Comparison of ENCODE assay signal across 27 cellular contexts in the genomic region with DNA sequence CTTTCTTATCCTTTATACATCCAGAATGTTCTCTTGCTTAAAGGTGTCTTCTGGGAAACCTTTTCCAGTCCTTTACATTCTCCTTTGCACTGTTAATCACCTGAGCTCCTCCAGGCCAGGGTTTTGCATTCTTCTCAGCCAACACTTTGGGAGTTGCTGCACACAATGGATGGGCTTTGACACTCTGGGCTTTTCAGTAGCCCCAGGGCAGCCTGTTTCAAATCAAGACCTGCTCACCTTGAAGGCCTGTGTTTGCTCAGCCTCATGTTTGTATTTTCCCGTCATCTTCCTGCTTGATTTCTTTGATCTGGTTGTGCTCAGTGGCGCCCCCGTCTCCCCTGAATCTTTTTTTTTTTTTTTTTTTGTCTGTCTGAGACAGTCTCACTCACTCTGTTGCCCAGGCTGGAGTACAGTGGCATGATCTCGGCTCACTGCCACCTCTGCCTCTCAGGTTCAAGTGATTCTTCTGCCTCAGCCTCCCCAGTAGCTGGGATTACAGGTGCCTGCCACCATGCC. TPM values are rescaled to one million over a fixed set of nuclear protein-coding genes. Genes with fewer than 3 reads are reported as not detected.
DNase-seq lines count a peak whose midpoint lies in the region; ATAC-seq, FAIRE-seq and TF ChIP-seq lines count a peak whose summit lies in the region.
"Had no signal": no experiment of that assay in that cellular context is flagged by ENCODE, and none has a peak within 500 bp of the region (broad histone marks: within the 10 kb centered on the region; RNA-seq: fewer than 3 reads in every experiment).

No MANE protein-coding gene starts in this region.

- peaks cover 39% of the 10 kb centered on the region for H3K27me3 Mint-ChIP-seq in neural crest cell (ENCODE audit: low read depth)

- ATAC-seq in GM12878 (no peak), HG03175 (IDR thresholded peaks at IDR 0.05; ENCODE audit: unreplicated experiment) (no peak), heart right ventricle (no peak), HG02588 (IDR thresholded peaks at IDR 0.05; ENCODE audit: unreplicated experiment) (no peak)
- ATAC-seq: T-helper 17 cell had no signal

- no peak overlapping the region for H3K27ac Mint-ChIP-seq in neural crest cell (ENCODE audit: unreplicated experiment)
- H3K27ac Mint-ChIP-seq: dendritic cell treated with granulocyte-macrophage colony-stimulating factor and Interleukin-4, amounts not matched to agents 40 ng/mL and 50 ng/mL, for 4 days; T-helper 17 cell; type B pancreatic cell had no signal

- H3K27ac ChIP-seq in GM12878 (ENCODE audit: control insufficient read depth, insufficient read depth) = no peak overlapping the region
- H3K27ac ChIP-seq in heart right ventricle = no peak overlapping the region
- H3K27ac ChIP-seq: cardiac muscle cell had no signal

- TF ChIP-seq RAD21 in GM12878 (IDR thresholded peaks at IDR 0.05; ENCODE audit: insufficient read depth, low read depth, low read length) = no peak

- peak; percentile 15 for TF ChIP-seq CTCF in GM12864 (IDR thresholded peaks at IDR 0.05; ENCODE audit: low read depth, low read length, missing control alignments)
- TF ChIP-seq CTCF in Loucy (conservative IDR thresholded peaks at IDR 0.05; ENCODE audit: low read length) = peak; percentile 59
- TF ChIP-seq CTCF in GM12878 (IDR thresholded peaks at IDR 0.05 in 2 of 3, conservative IDR thresholded peaks at IDR 0.05 in 1 of 3; ENCODE audit: control insufficient read depth in 2 of 3, extremely low read depth in 1 of 3, insufficient read depth in 1 of 3, low read depth in 3 of 3, low read length in 3 of 3) = no peak
- TF ChIP-seq CTCF in neural crest cell (conservative IDR thresholded peaks at IDR 0.05) = peak; percentile 28
- no peak for TF ChIP-seq CTCF in heart right ventricle (IDR thresholded peaks at IDR 0.05)

- intact Hi-C loops in GM12878 (cut with micrococcal nuclease; ENCODE audit: unreplicated experiment) (no loop called here), heart right ventricle (cut with DNase I) (no loop called here)

- no peaks in the 10 kb centered on the region for H3K9me3 ChIP-seq in Loucy (ENCODE audit: insufficient read depth, low read depth, low read length)
- no peaks in the 10 kb centered on the region for H3K9me3 ChIP-seq in GM12878 (replicated peaks; ENCODE audit: control insufficient read depth, insufficient read depth, low read length)
- H3K9me3 ChIP-seq in heart right ventricle = no peaks in the 10 kb centered on the region
- H3K9me3 ChIP-seq: HAP-1 had no signal

- H3K4me3 ChIP-seq in GM12864 (ENCODE audit: low read depth, low read length) (no peak overlapping the region), Loucy (ENCODE audit: low read length, poor library complexity, severe bottlenecking) (no peak overlapping the region), GM12878 (no peak overlapping the region), heart right ventricle (no peak overlapping the region)
- H3K4me3 ChIP-seq: cardiac muscle cell, HAP-1 had no signal

- H3K9me2 ChIP-seq in Loucy (replicated peaks; ENCODE audit: low read depth, low read length) = no peaks in the 10 kb centered on the region

- SMC1A ChIA-PET in GM12878 (lab: Charles Lee; ENCODE audit: uncharacterized antibody, unreplicated experiment) = interaction anchor here (1.8 to 3.2 kb wide), 5 partner anchors 11 to 122 kb away, joined by 5 to 16 read pairs (median 9); no protein-coding TSS in a partner anchor

- H3F3A ChIP-seq in Loucy (ENCODE audit: low read depth) = no peaks in the 10 kb centered on the region

- H3K36me3 Mint-ChIP-seq in neural crest cell (ENCODE audit: low read depth) = no peaks in the 10 kb centered on the region
- H3K36me3 Mint-ChIP-seq: type B pancreatic cell had no signal

- H3K36me3 ChIP-seq in Loucy (ENCODE audit: insufficient read depth, low read length) (no peaks in the 10 kb centered on the region), GM12878 (ENCODE audit: control insufficient read depth in 2 of 2, insufficient read depth in 2 of 2, low read length in 1 of 2) (no peaks in the 10 kb centered on the region), heart right ventricle (no peaks in the 10 kb centered on the region)
- H3K36me3 ChIP-seq: cardiac muscle cell, HAP-1 had no signal

- H3K27me3 ChIP-seq in Loucy (ENCODE audit: insufficient read depth, low read length, poor library complexity, severe bottlenecking) = peaks cover 28% of the 10 kb centered on the region
- H3K27me3 ChIP-seq in GM12878 (replicated peaks in 1 of 2; ENCODE audit: control insufficient read depth in 2 of 2, insufficient read depth in 2 of 2, low read length in 1 of 2) = no peaks in the 10 kb centered on the region
- peaks cover 0 to 36% (median 8%) of the 10 kb centered on the region in 7 donors for H3K27me3 ChIP-seq in heart right ventricle

- DNase-seq in GM12864 (ENCODE audit: low read depth) (no peak), GM12878 (ENCODE audit: low read depth, low spot score) (no peak), neural crest cell (ENCODE audit: low read depth, low spot score) (no peak), heart right ventricle (no peak)
- DNase-seq: activated CD4-positive, alpha-beta T cell treated with anti-CD3 and anti-CD28 coated beads, Interleukin-2, amount 50 U/mL, for 4 hours; amniotic stem cell; hippocampal formation; NCI-H187 treated with DMSO at 0.1 percent for 48 hours; NCI-H226; NCI-H82; stimulated activated CD4-positive, alpha-beta T cell treated with anti-CD3 and anti-CD28 coated beads, Interleukin-12 subunit alpha, Interleukin-12 subunit beta, amount 100 ng/mL, for 4 hours; T-helper 17 cell had no signal

- H2AFZ ChIP-seq in Loucy (ENCODE audit: low read length) (peak overlapping the region; percentile 63; the same call in 1 of the 2 replicates), GM12878 (ENCODE audit: control insufficient read depth, low read depth, low read length) (no peak overlapping the region)

- RAD21 ChIA-PET in GM12878 (lab: Charles Lee; ENCODE audit: unreplicated experiment) = interaction anchor here (1.3 kb wide), 1 partner anchor 85 kb away, joined by 3 read pairs; no protein-coding TSS in a partner anchor

- in situ Hi-C loops in GM12878 (cut with MboI) = no loop called here

- H4K20me1 ChIP-seq in Loucy (ENCODE audit: insufficient read depth, low read length, poor library complexity, severe bottlenecking) (no peaks in the 10 kb centered on the region), GM12878 (ENCODE audit: control insufficient read depth, insufficient read depth) (no peaks in the 10 kb centered on the region)

- no peaks in the 10 kb centered on the region for H3K4me1 Mint-ChIP-seq in neural crest cell

- CTCF ChIA-PET in GM12878 (lab: Yijun Ruan, JAX) = interaction anchor here (1.0 to 4.7 kb wide), 9 partner anchors 9 to 127 kb away, joined by 3 to 33 read pairs (median 5); no protein-coding TSS in a partner anchor

- BruUV-seq in GM12878 (replicated peaks; lab: Mats Ljungman, UMichigan) = no TSS peak

- H3K4me3 Mint-ChIP-seq in neural crest cell = no peak overlapping the region
- H3K4me3 Mint-ChIP-seq: dendritic cell treated with granulocyte-macrophage colony-stimulating factor and Interleukin-4, amounts not matched to agents 40 ng/mL and 50 ng/mL, for 4 days; T-helper 17 cell; type B pancreatic cell had no signal

- POLR2A ChIA-PET in GM12878 (lab: Charles Lee) = no interaction called here

- no peaks in the 10 kb centered on the region for H3K9me3 Mint-ChIP-seq in neural crest cell
- H3K9me3 Mint-ChIP-seq: dendritic cell treated with granulocyte-macrophage colony-stimulating factor and Interleukin-4, amounts not matched to agents 40 ng/mL and 50 ng/mL, for 4 days; type B pancreatic cell had no signal

- no peak for TF ChIP-seq POLR2A in GM12878 (IDR thresholded peaks at IDR 0.05; ENCODE audit: low read depth, low read length)

- peaks cover 4% of the 10 kb centered on the region for H3K4me1 ChIP-seq in Loucy (ENCODE audit: insufficient read depth, low read length, poor library complexity, severe bottlenecking)
- H3K4me1 ChIP-seq in GM12878 (ENCODE audit: control insufficient read depth, insufficient read depth, low read length) = no peaks in the 10 kb centered on the region
- peaks cover 0 to 6% (median 0%) of the 10 kb centered on the region in 9 donors for H3K4me1 ChIP-seq in heart right ventricle
- H3K4me1 ChIP-seq: HAP-1 had no signal

- no peak for TF ChIP-seq EP300 in GM12878 (IDR thresholded peaks at IDR 0.05; ENCODE audit: borderline replicate concordance in 1 of 2, control insufficient read depth in 1 of 2, low read depth in 2 of 2, low read length in 2 of 2)

- H3K4me2 ChIP-seq in Loucy (ENCODE audit: low read depth, low read length, poor library complexity, severe bottlenecking) (no peak overlapping the region), GM12878 (ENCODE audit: control insufficient read depth, insufficient read depth) (no peak overlapping the region)

- H3K9ac ChIP-seq in Loucy (ENCODE audit: low read depth, low read length, poor library complexity, severe bottlenecking) (no peak overlapping the region), GM12878 (ENCODE audit: control insufficient read depth, insufficient read depth, low read length) (no peak overlapping the region)

- H3K79me2 ChIP-seq in Loucy (ENCODE audit: insufficient read depth, low read length) (no peaks in the 10 kb centered on the region), GM12878 (ENCODE audit: control insufficient read depth, insufficient read depth, low read length) (no peaks in the 10 kb centered on the region)

- 0% methylated on average over 4 of the region's 4 CpGs for WGBS in GM12878 (ENCODE audit: insufficient coverage, insufficient replicate concordance, low lambda C conversion rate, missing lambda C conversion rate)
- 46 to 52% methylated on average over 4 of the region's 4 CpGs for WGBS in heart right ventricle, 2 donors

- FAIRE-seq in GM12878 (lab: Jason Lieb, UNC) = no peak
- FAIRE-seq: endothelial cell of umbilical vein, G401.6 had no signal

RNA-seq across cellular contexts. Expression of gene DMRT1, which starts 41.0 kb away (rescaled TPM):
- not detected in 2 replicates for total RNA-seq in GM12878 (2013; cell fraction: nucleolus; rRNA removed)
- total RNA-seq in GM12878 (2014; rRNA removed) (0.23 and 0.54 TPM in 2 replicates), GM12878 (2014; rRNA removed; fragmentation: Illumina TruSeq; extraction: Trizol) (0.18 and 0.40 TPM in 2 replicates), GM12878 (2021) (0.18 and 0.29 TPM in 2 replicates), neural crest cell (not detected in 2 replicates), heart right ventricle (not detected)
- not detected for polyA plus RNA-seq in GM12878 (2011; ENCODE audit: low read depth)
- polyA plus RNA-seq in GM12878 (2011; rRNA removed) (1.9 and 2.4 TPM in 2 replicates), GM12878 (2014; fragmentation: Illumina TruSeq; extraction: Trizol) (0.16 TPM in 1 of 2 replicates, not detected in the other), GM12878 (2014; fragmentation: Nextera tagmentation; extraction: Ambion mirVana) (under 1 TPM; 0.16 to 0.42 TPM), GM12878 (2014; rRNA removed) (0.06 and 0.51 TPM in 2 replicates), GM12878 (2016; fragmentation: Nextera tagmentation; extraction: Ambion mirVana) (under 1 TPM; 0.25 to 0.26 TPM), heart right ventricle (not detected)
- polyA plus RNA-seq in GM12878 (2011; cell fraction: cytosol; rRNA removed) = 1.8 and 2.4 TPM in 2 replicates
- 1.2 TPM in 2 replicates for polyA plus RNA-seq in GM12878 (2011; cell fraction: nucleus; rRNA removed)
- polyA plus RNA-seq in GM12878 (2012) = 0.04 TPM in 1 of 2 replicates, not detected in the other
- polyA minus RNA-seq in GM12878 (2011; rRNA and poly(A)+ RNA removed) = 2.4 and 3.5 TPM in 2 replicates
- polyA minus RNA-seq in GM12878 (2011; cell fraction: cytosol; rRNA and poly(A)+ RNA removed) = 0.67 and 0.73 TPM in 2 replicates
- 0.85 and 1.8 TPM in 2 replicates for polyA minus RNA-seq in GM12878 (2011; cell fraction: nucleus; rRNA and poly(A)+ RNA removed)
- total RNA-seq: cardiac muscle cell, fibroblast of villous mesenchyme, MCF 10A, myocyte, osteocyte, SK-MEL-5, T-helper 17 cell had no signal
- polyA plus RNA-seq: BJ, cardiac muscle cell had no signal

Comparison
In these comparisons a context has a peak if more than half of its experiments do, and no peak if none do; other contexts are left out.
1. CTCF ChIP-seq: peak in GM12864 (single experiment), Loucy (single experiment) and neural crest cell (single experiment); none in GM12878 (0 of 3) and heart right ventricle (0 of 9).